Comparison of ENCODE assay signal across 8 cellular contexts in genomic region chr5:40436535-40437237, GRCh38.
A peak's percentile ranks its signal among the peaks of the same experiment; 100 is the strongest.
DNase-seq lines count a peak whose midpoint lies in the region; ATAC-seq and TF ChIP-seq lines count a peak whose summit lies in the region.
"Had no signal": no experiment of that assay in that cellular context is flagged by ENCODE, and none has a peak within 500 bp of the region (broad histone marks: within the 10 kb centered on the region; RNA-seq: fewer than 3 reads in every experiment).

No MANE protein-coding gene starts in this region.

- WGBS in esophagus squamous epithelium, 2 donors, result 59 to 68% methylated on average over 9 of the region's 9 CpGs

- H3K27me3 ChIP-seq in esophagus squamous epithelium, result no peaks in the 10 kb centered on the region

- no peaks in the 10 kb centered on the region for H3K9me3 ChIP-seq in esophagus squamous epithelium

- H3K4me1 ChIP-seq in esophagus squamous epithelium, result peaks cover 0 to 4% (median 0%) of the 10 kb centered on the region in 3 donors

- no peak for TF ChIP-seq CTCF in esophagus squamous epithelium (IDR thresholded peaks at IDR 0.05)

- no peak overlapping the region for H3K4me3 ChIP-seq in esophagus squamous epithelium
- H3K4me3 ChIP-seq: SK-N-MC had no signal

- peak; percentile 58 for ATAC-seq in GM19351 (IDR thresholded peaks at IDR 0.05; ENCODE audit: unreplicated experiment)
- peak; percentile 53 for ATAC-seq in HG03039 (IDR thresholded peaks at IDR 0.05; ENCODE audit: unreplicated experiment)

- DNase-seq in activated CD4-positive, alpha-beta T cell treated with anti-CD3 and anti-CD28 coated beads, Interleukin-2, amount 50 U/mL, for 48 hours, result peak; percentile 24 to 41
- peak; percentile 26 to 29 for DNase-seq in stimulated activated CD8-positive, alpha-beta memory T cell treated with anti-CD3 and anti-CD28 coated beads, Interleukin-7, amount 100 ng/mL, for 4 hours (ENCODE audit: low read depth in 2 of 2)
- DNase-seq in esophagus squamous epithelium (lab: John Stamatoyannopoulos, UW) (no peak), MV-4-11 (lab: John Stamatoyannopoulos, UW) (no peak), NCI-H446 (lab: John Stamatoyannopoulos, UW) (no peak)

- intact Hi-C loops in esophagus squamous epithelium (cut with DNase I), result no loop called here

- peak overlapping the region in 1 of 4 donors; percentile 23 for H3K27ac ChIP-seq in esophagus squamous epithelium
- H3K27ac ChIP-seq: SK-N-MC had no signal

- no peak for TF ChIP-seq POLR2A in esophagus squamous epithelium (IDR thresholded peaks at IDR 0.05)

- no peaks in the 10 kb centered on the region for H3K36me3 ChIP-seq in esophagus squamous epithelium

Comparison
In these comparisons a context has a peak if more than half of its experiments do, and no peak if none do; other contexts are left out.
1. DNase-seq: peak in activated CD4-positive, alpha-beta T cell treated with anti-CD3 and anti-CD28 coated beads, Interleukin-2, amount 50 U/mL, for 48 hours (2 of 2) and stimulated activated CD8-positive, alpha-beta memory T cell treated with anti-CD3 and anti-CD28 coated beads, Interleukin-7, amount 100 ng/mL, for 4 hours (2 of 2); none in esophagus squamous epithelium (single experiment), MV-4-11 (single experiment) and NCI-H446 (0 of 2).